ENCODE assay signal across 1 cellular context in the genomic region with DNA sequence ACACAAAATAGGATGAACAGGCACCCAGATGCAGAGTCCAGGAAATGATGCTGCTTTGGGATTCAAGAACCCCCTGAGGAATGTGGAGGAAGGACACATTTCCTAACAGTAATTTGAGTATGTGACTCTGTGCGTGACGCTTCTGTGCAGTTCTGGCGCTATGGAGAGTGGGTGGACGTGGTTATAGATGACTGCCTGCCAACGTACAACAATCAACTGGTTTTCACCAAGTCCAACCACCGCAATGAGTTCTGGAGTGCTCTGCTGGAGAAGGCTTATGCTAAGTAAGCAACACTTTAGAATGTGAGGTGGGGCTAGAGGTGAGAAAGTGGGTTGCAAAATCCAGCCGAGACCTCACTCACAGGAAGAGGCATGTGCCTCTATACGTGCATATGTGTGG.
TF ChIP-seq lines count a peak whose summit lies in the region.

No MANE protein-coding gene starts in this region.

TF ChIP-seq in IMR-90, 13 proteins besides CTCF, POLR2A, EP300 and RAD21 (continued from another document):
- TF ChIP-seq MAFK (IDR thresholded peaks at IDR 0.05; ENCODE audit: low read depth, low read length) (no peak), RCOR1 (IDR thresholded peaks at IDR 0.05; ENCODE audit: insufficient replicate concordance, low read length) (no peak), MAZ (IDR thresholded peaks at IDR 0.05; ENCODE audit: borderline replicate concordance, low read depth, low read length) (no peak)
- TF ChIP-seq, protein P1, sequence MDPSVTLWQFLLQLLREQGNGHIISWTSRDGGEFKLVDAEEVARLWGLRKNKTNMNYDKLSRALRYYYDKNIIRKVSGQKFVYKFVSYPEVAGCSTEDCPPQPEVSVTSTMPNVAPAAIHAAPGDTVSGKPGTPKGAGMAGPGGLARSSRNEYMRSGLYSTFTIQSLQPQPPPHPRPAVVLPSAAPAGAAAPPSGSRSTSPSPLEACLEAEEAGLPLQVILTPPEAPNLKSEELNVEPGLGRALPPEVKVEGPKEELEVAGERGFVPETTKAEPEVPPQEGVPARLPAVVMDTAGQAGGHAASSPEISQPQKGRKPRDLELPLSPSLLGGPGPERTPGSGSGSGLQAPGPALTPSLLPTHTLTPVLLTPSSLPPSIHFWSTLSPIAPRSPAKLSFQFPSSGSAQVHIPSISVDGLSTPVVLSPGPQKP (IDR thresholded peaks at IDR 0.05; ENCODE audit: borderline replicate concordance, low read depth, low read length), result no peak
